In the genomic region with DNA sequence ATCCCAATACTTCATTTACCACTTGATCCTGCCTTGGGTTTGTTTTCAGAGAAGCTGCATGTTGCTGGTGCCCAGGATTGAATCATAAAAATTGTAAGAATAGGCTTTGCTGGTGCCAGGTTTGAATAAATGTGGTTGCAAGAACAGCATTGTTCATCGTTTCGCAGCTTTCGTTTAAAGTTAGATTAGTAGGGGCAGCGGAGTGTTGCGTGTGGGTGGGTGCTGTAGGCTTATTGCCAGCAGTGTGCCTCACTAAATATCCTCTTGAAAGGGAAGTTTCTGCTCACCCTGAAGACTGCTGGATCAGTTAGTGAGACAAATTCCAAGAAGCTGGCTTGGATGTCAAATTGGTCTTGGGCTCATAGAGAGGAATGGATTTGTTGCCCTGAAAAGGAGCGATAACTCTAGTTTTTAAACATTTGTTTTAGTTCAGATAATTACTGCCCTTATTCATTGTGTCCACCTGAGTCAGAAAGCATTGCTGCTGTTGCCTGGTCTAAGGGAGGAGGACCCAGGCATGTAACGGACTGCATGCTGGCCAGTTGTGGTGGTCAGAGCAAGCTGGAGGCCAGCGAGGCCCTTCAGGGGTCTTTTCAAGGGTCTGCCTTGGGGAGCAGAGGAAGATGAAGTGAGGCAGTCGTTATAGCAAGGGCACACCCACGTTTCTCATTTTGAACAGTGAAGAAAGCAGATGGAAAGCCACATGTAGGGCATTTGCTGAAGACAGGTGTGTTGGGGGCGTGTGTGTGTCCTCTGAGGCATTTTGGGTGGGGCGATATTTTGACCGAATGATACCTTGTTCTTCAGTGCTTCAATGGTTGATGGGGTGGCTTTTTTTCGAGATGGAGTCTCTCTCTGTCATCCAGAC, we compare ENCODE assay signal across 10 cellular contexts. TPM values are rescaled to one million over a fixed set of nuclear protein-coding genes. Genes with fewer than 3 reads are reported as not detected.
DNase-seq lines count a peak whose midpoint lies in the region; ATAC-seq, FAIRE-seq and TF ChIP-seq lines count a peak whose summit lies in the region.
"Had no signal": no experiment of that assay in that cellular context is flagged by ENCODE, and none has a peak within 500 bp of the region (broad histone marks: within the 10 kb centered on the region; RNA-seq: fewer than 3 reads in every experiment).

No MANE protein-coding gene starts in this region.

- peaks cover 33% of the 10 kb centered on the region for H3K36me3 Mint-ChIP-seq in CD8-positive, alpha-beta T cell
- H3K36me3 Mint-ChIP-seq in neural progenitor cell = peaks cover 26% of the 10 kb centered on the region

- TSS peak; percentile 26 for BruUV-seq in K562 (replicated peaks; lab: Mats Ljungman, UMichigan)

- H3K27me3 Mint-ChIP-seq in CD8-positive, alpha-beta T cell (ENCODE audit: low read depth) = no peaks in the 10 kb centered on the region
- H3K27me3 Mint-ChIP-seq in neural progenitor cell (ENCODE audit: insufficient read depth, low read depth) = peaks cover 5% of the 10 kb centered on the region

- H3K4me2 ChIP-seq in Loucy (ENCODE audit: low read depth, low read length, poor library complexity, severe bottlenecking) (peak overlapping the region; percentile 63), K562 (ENCODE audit: insufficient read depth, low read length) (no peak overlapping the region), neural progenitor cell (no peak overlapping the region), hepatocyte (no peak overlapping the region)

- no peak for TF ChIP-seq CTCF in CD8-positive, alpha-beta T cell (IDR thresholded peaks at IDR 0.05)
- no peak for TF ChIP-seq CTCF in Loucy (conservative IDR thresholded peaks at IDR 0.05; ENCODE audit: low read length)
- no peak for TF ChIP-seq CTCF in K562 (IDR thresholded peaks at IDR 0.05 in 2 of 3, conservative IDR thresholded peaks at IDR 0.05 in 1 of 3; ENCODE audit: insufficient read depth in 2 of 3, low read depth in 1 of 3, low read length in 3 of 3)
- no peak for TF ChIP-seq CTCF in neural progenitor cell (IDR thresholded peaks at IDR 0.05)
- TF ChIP-seq CTCF in hepatocyte (IDR thresholded peaks at IDR 0.05; ENCODE audit: poor library complexity) = no peak

- H3K4me1 Mint-ChIP-seq in CD8-positive, alpha-beta T cell (ENCODE audit: low read depth) = peaks cover 62% of the 10 kb centered on the region
- peaks cover 23% of the 10 kb centered on the region for H3K4me1 Mint-ChIP-seq in neural progenitor cell

- no peak for TF ChIP-seq RAD21 in K562 (CRISPR knock-in tag; conservative IDR thresholded peaks at IDR 0.05 in 1 of 2, IDR thresholded peaks at IDR 0.05 in 1 of 2)

- H3K27me3 ChIP-seq in CD8-positive, alpha-beta T cell (ENCODE audit: insufficient read depth, low read length) = no peaks in the 10 kb centered on the region
- no peaks in the 10 kb centered on the region for H3K27me3 ChIP-seq in Loucy (ENCODE audit: insufficient read depth, low read length, poor library complexity, severe bottlenecking)
- no peaks in the 10 kb centered on the region for H3K27me3 ChIP-seq in K562 (ENCODE audit: control insufficient read depth in 2 of 2, insufficient read depth in 2 of 2, low read length in 2 of 2)
- H3K27me3 ChIP-seq in neural progenitor cell = no peaks in the 10 kb centered on the region
- no peaks in the 10 kb centered on the region for H3K27me3 ChIP-seq in hepatocyte
- H3K27me3 ChIP-seq: heart right ventricle, neutrophil had no signal

- H3K79me2 ChIP-seq in Loucy (ENCODE audit: insufficient read depth, low read length) (peaks cover 100% of the 10 kb centered on the region), K562 (ENCODE audit: control insufficient read depth, insufficient read depth, low read length) (peaks cover 100% of the 10 kb centered on the region), neural progenitor cell (ENCODE audit: low read depth) (peaks cover 100% of the 10 kb centered on the region), hepatocyte (peaks cover 100% of the 10 kb centered on the region)

- H3K4me3 ChIP-seq in CD8-positive, alpha-beta T cell (ENCODE audit: low read depth, low read length) = no peak overlapping the region
- H3K4me3 ChIP-seq in Loucy (ENCODE audit: low read length, poor library complexity, severe bottlenecking) (peak overlapping the region; percentile 22), K562 (no peak overlapping the region), neural progenitor cell (no peak overlapping the region), hepatocyte (no peak overlapping the region)
- H3K4me3 ChIP-seq: heart right ventricle had no signal

- ATAC-seq in CD8-positive, alpha-beta T cell = no peak
- ATAC-seq in K562 = no peak
- ATAC-seq: heart right ventricle had no signal

- H2AFZ ChIP-seq in Loucy (ENCODE audit: low read length) (no peak overlapping the region), K562 (ENCODE audit: low read depth, low read length) (no peak overlapping the region), neural progenitor cell (replicated peaks) (no peak overlapping the region), hepatocyte (no peak overlapping the region)

- intact Hi-C loops in CD8-positive, alpha-beta T cell (cut with DNase I, micrococcal nuclease) = no loop called here
- intact Hi-C loops in K562 (cut with micrococcal nuclease) = no loop called here

- H4K20me1 ChIP-seq in Loucy (ENCODE audit: insufficient read depth, low read length, poor library complexity, severe bottlenecking) (peaks cover 89% of the 10 kb centered on the region), K562 (replicated peaks; ENCODE audit: control insufficient read depth, insufficient read depth, low read length) (peaks cover 56% of the 10 kb centered on the region), neural progenitor cell (ENCODE audit: low read depth) (peaks cover 100% of the 10 kb centered on the region), hepatocyte (ENCODE audit: insufficient read depth, poor library complexity, severe bottlenecking) (peaks cover 100% of the 10 kb centered on the region)

- H3K4me1 ChIP-seq in CD8-positive, alpha-beta T cell (ENCODE audit: insufficient read depth, low read length) = peaks cover 49% of the 10 kb centered on the region
- H3K4me1 ChIP-seq in Loucy (ENCODE audit: insufficient read depth, low read length, poor library complexity, severe bottlenecking) = peaks cover 41% of the 10 kb centered on the region
- H3K4me1 ChIP-seq in K562 (replicated peaks in 1 of 2; ENCODE audit: control insufficient read depth in 2 of 2, insufficient read depth in 2 of 2, low read length in 2 of 2) = peaks cover 27 to 29% of the 10 kb centered on the region in 2 experiments; a peak in 4 of 5 replicates
- peaks cover 16% of the 10 kb centered on the region for H3K4me1 ChIP-seq in neural progenitor cell
- H3K4me1 ChIP-seq in hepatocyte (ENCODE audit: insufficient read depth) = peaks cover 11% of the 10 kb centered on the region

- H3K27ac ChIP-seq in CD8-positive, alpha-beta T cell (ENCODE audit: low read depth, low read length) = no peak overlapping the region
- H3K27ac ChIP-seq in K562 (ENCODE audit: extremely low read depth, low read depth, low read length) (0 out of 3 replicates have a peak overlapping the region, but pooled peaks have one; percentile 40), neural progenitor cell (peak overlapping the region; percentile 18), hepatocyte (no peak overlapping the region)
- H3K27ac ChIP-seq: heart right ventricle, neutrophil had no signal

- H3K36me3 ChIP-seq in CD8-positive, alpha-beta T cell (ENCODE audit: insufficient read depth, low read length) = peaks cover 15% of the 10 kb centered on the region
- H3K36me3 ChIP-seq in Loucy (ENCODE audit: insufficient read depth, low read length) = peaks cover 45% of the 10 kb centered on the region
- peaks cover 67% of the 10 kb centered on the region for H3K36me3 ChIP-seq in K562 (ENCODE audit: control insufficient read depth, insufficient read depth, low read length)
- peaks cover 11% of the 10 kb centered on the region for H3K36me3 ChIP-seq in neural progenitor cell
- H3K36me3 ChIP-seq in hepatocyte (replicated peaks; ENCODE audit: insufficient read depth, low read depth) = no peaks in the 10 kb centered on the region
- H3K36me3 ChIP-seq: neutrophil had no signal

- TF ChIP-seq POLR2A in K562 (conservative IDR thresholded peaks at IDR 0.05) = no peak

- H3F3A ChIP-seq in Loucy (ENCODE audit: low read depth) = no peaks in the 10 kb centered on the region
- H3F3A ChIP-seq in neural progenitor cell (ENCODE audit: low read depth) = peaks cover 39% of the 10 kb centered on the region

- in situ Hi-C loops in K562 (cut with MboI) = no loop called here

- DNase-seq in CD8-positive, alpha-beta T cell = no peak
- DNase-seq in K562 (ENCODE audit: extremely low read depth in 1 of 4, low spot score in 3 of 4) = peak in 1 of 4 experiments; percentile 11
- DNase-seq in neural progenitor cell (ENCODE audit: low spot score) = no peak
- no peak for DNase-seq in DMS53 treated with DMSO at 0.1 percent for 48 hours (lab: John Stamatoyannopoulos, UW; ENCODE audit: unreplicated experiment)
- no peak for DNase-seq in hepatocyte (ENCODE audit: low spot score)
- no peak for DNase-seq in HCEC 1CT
- DNase-seq in NCI-H446 treated with DMSO at 0.1 percent for 48 hours (lab: John Stamatoyannopoulos, UW) = no peak
- DNase-seq: heart right ventricle had no signal

- 74% methylated on average over 13 of the region's 14 CpGs for WGBS in K562 (ENCODE audit: insufficient coverage, low coverage, missing lambda C conversion rate)
- WGBS in hepatocyte (ENCODE audit: low lambda C conversion rate, missing lambda C conversion rate) = 86% methylated on average over 14 of the region's 14 CpGs

- CTCF ChIA-PET in CD8-positive, alpha-beta T cell (lab: Charles Lee) = interaction anchor here (0.6 to 1.7 kb wide), 5 partner anchors 10 to 211 kb away, joined by 3 to 4 read pairs (median 3); no protein-coding TSS in a partner anchor
- CTCF ChIA-PET in K562 (lab: Yijun Ruan, JAX; ENCODE audit: low intra/inter-chr PET ratio) = no interaction called here

- POLR2A ChIA-PET in CD8-positive, alpha-beta T cell (lab: Charles Lee) = no interaction called here
- POLR2A ChIA-PET in K562 (lab: Yijun Ruan, JAX) = interaction anchor here (0.6 to 0.7 kb wide), 3 partner anchors 9 to 50 kb away, joined by 3 to 6 read pairs (median 5); no protein-coding TSS in a partner anchor

- peak overlapping the region; percentile 42 for H3K27ac Mint-ChIP-seq in CD8-positive, alpha-beta T cell
- H3K27ac Mint-ChIP-seq in neural progenitor cell = peak overlapping the region; percentile 18

- no peak for TF ChIP-seq EP300 in K562 (IDR thresholded peaks at IDR 0.05; ENCODE audit: low read length)

- H3K4me3 Mint-ChIP-seq in CD8-positive, alpha-beta T cell = peak overlapping the region; percentile 59
- peak overlapping the region; percentile 12 for H3K4me3 Mint-ChIP-seq in neural progenitor cell

- no peaks in the 10 kb centered on the region for H3K9me3 Mint-ChIP-seq in CD8-positive, alpha-beta T cell
- no peaks in the 10 kb centered on the region for H3K9me3 Mint-ChIP-seq in neural progenitor cell

- no peak for FAIRE-seq in K562 (lab: Jason Lieb, UNC)

- no peaks in the 10 kb centered on the region for H3K9me3 ChIP-seq in CD8-positive, alpha-beta T cell (ENCODE audit: low read length)
- H3K9me3 ChIP-seq in Loucy (ENCODE audit: insufficient read depth, low read depth, low read length) (no peaks in the 10 kb centered on the region), K562 (replicated peaks; ENCODE audit: control insufficient read depth, insufficient read depth, low read depth, low read length) (no peaks in the 10 kb centered on the region), neural progenitor cell (ENCODE audit: low read depth) (no peaks in the 10 kb centered on the region), hepatocyte (ENCODE audit: low read depth) (no peaks in the 10 kb centered on the region)
- H3K9me3 ChIP-seq: heart right ventricle, neutrophil had no signal

- H3K9me1 ChIP-seq in K562 (ENCODE audit: control insufficient read depth, insufficient read depth, low read length) = peaks cover 5% of the 10 kb centered on the region

- H3K9ac ChIP-seq in Loucy (ENCODE audit: low read depth, low read length, poor library complexity, severe bottlenecking) (peak overlapping the region; percentile 26), K562 (ENCODE audit: insufficient read depth in 1 of 2, low read depth in 2 of 2, low read length in 2 of 2) (peak overlapping the region in 1 of 2 experiments; percentile 29; a peak in 1 of 4 replicates), neural progenitor cell (no peak overlapping the region)

- H3K9me2 ChIP-seq in Loucy (replicated peaks; ENCODE audit: low read depth, low read length) = no peaks in the 10 kb centered on the region
- H3K9me2 ChIP-seq in hepatocyte (replicated peaks; ENCODE audit: insufficient read depth) = no peaks in the 10 kb centered on the region

RNA-seq across cellular contexts. Expression of a gene that starts 8.5 kb away (rescaled TPM):
- 100 to 1,000 TPM; 604 to 613 TPM for total RNA-seq in CD8-positive, alpha-beta T cell
- total RNA-seq in K562 (2011; cell fraction: chromatin; rRNA removed; ENCODE audit: low replicate concordance) = 430 and 677 TPM in 2 replicates
- total RNA-seq in K562 (2011; cell fraction: nucleolus; rRNA removed) = 329 and 377 TPM in 2 replicates
- 305 and 307 TPM in 2 replicates for total RNA-seq in K562 (2011; cell fraction: nucleoplasm; rRNA removed)
- 141 and 169 TPM in 2 replicates for total RNA-seq in K562 (2014; rRNA removed)
- total RNA-seq in K562 (2014; rRNA removed; fragmentation: Illumina TruSeq; extraction: Trizol) = 122 and 125 TPM in 2 replicates
- 179 and 183 TPM in 2 replicates for total RNA-seq in K562 (2015; rRNA removed; fragmentation: Illumina TruSeq; extraction: Trizol)
- 408 and 453 TPM in 2 replicates for total RNA-seq in K562 (2021)
- 175 and 376 TPM in 2 replicates for polyA plus RNA-seq in K562 (2011; rRNA removed)
- 127 and 144 TPM in 2 replicates for polyA plus RNA-seq in K562 (2011; cell fraction: cytosol; rRNA removed)
- 442 and 520 TPM in 2 replicates for polyA plus RNA-seq in K562 (2011; cell fraction: nucleus; rRNA removed)
- polyA plus RNA-seq in K562 (2012) = 205 and 346 TPM in 2 replicates
- polyA plus RNA-seq in K562 (2014; fragmentation: Illumina TruSeq; extraction: Trizol) = 342 and 395 TPM in 2 replicates
- 10 to 100 TPM; 26.0 to 27.5 TPM for polyA plus RNA-seq in K562 (2014; fragmentation: Nextera tagmentation; extraction: Ambion mirVana)
- 231 and 240 TPM in 2 replicates for polyA plus RNA-seq in K562 (2014; rRNA removed)
- 144 and 225 TPM in 2 replicates for polyA minus RNA-seq in K562 (2011; rRNA and poly(A)+ RNA removed)
- 105 and 160 TPM in 2 replicates for polyA minus RNA-seq in K562 (2011; cell fraction: cytosol; rRNA and poly(A)+ RNA removed)
- polyA minus RNA-seq in K562 (2011; cell fraction: nucleus; rRNA and poly(A)+ RNA removed) = 106 and 132 TPM in 2 replicates
- total RNA-seq in neural progenitor cell (ENCODE audit: low replicate concordance) = 477 and 633 TPM in 2 replicates
- 112 and 149 TPM in 2 replicates for total RNA-seq in hepatocyte
- 120 and 129 TPM in 2 replicates for polyA plus RNA-seq in hepatocyte

RNA-seq across cellular contexts. Expression of a gene that starts 37.3 kb away (rescaled TPM):
- total RNA-seq in CD8-positive, alpha-beta T cell = 100 to 1,000 TPM; 175 to 181 TPM
- total RNA-seq in K562 (2011; cell fraction: chromatin; rRNA removed; ENCODE audit: low replicate concordance) = 37.8 and 63.7 TPM in 2 replicates
- 41.6 and 41.7 TPM in 2 replicates for total RNA-seq in K562 (2011; cell fraction: nucleolus; rRNA removed)
- total RNA-seq in K562 (2011; cell fraction: nucleoplasm; rRNA removed) = 44.4 and 57.3 TPM in 2 replicates
- total RNA-seq in K562 (2014; rRNA removed) (6.8 and 14.4 TPM in 2 replicates), K562 (2014; rRNA removed; fragmentation: Illumina TruSeq; extraction: Trizol) (6.2 and 6.5 TPM in 2 replicates), K562 (2015; rRNA removed; fragmentation: Illumina TruSeq; extraction: Trizol) (8.0 and 8.1 TPM in 2 replicates), K562 (2021) (30.2 and 34.2 TPM in 2 replicates), neural progenitor cell (ENCODE audit: low replicate concordance) (45.6 and 81.8 TPM in 2 replicates), hepatocyte (37.2 and 44.4 TPM in 2 replicates)
- polyA plus RNA-seq in K562 (2011; rRNA removed) (15.1 and 23.3 TPM in 2 replicates), K562 (2014; fragmentation: Illumina TruSeq; extraction: Trizol) (26.3 and 33.0 TPM in 2 replicates), K562 (2014; fragmentation: Nextera tagmentation; extraction: Ambion mirVana) (1 to 10 TPM; 1.1 to 2.3 TPM), K562 (2014; rRNA removed) (12.4 and 16.7 TPM in 2 replicates), hepatocyte (91.3 and 100 TPM in 2 replicates)
- 22.5 and 26.7 TPM in 2 replicates for polyA plus RNA-seq in K562 (2011; cell fraction: cytosol; rRNA removed)
- 44.7 and 54.4 TPM in 2 replicates for polyA plus RNA-seq in K562 (2011; cell fraction: nucleus; rRNA removed)
- polyA plus RNA-seq in K562 (2012) = 29.6 and 49.8 TPM in 2 replicates
- polyA minus RNA-seq in K562 (2011; rRNA and poly(A)+ RNA removed) = 18.5 and 22.8 TPM in 2 replicates
- 18.0 and 33.3 TPM in 2 replicates for polyA minus RNA-seq in K562 (2011; cell fraction: cytosol; rRNA and poly(A)+ RNA removed)
- 7.8 and 11.1 TPM in 2 replicates for polyA minus RNA-seq in K562 (2011; cell fraction: nucleus; rRNA and poly(A)+ RNA removed)

RNA-seq across cellular contexts. Expression of a gene that starts 38.6 kb away (rescaled TPM):
- 10 to 100 TPM; 47.3 to 52.1 TPM for total RNA-seq in CD8-positive, alpha-beta T cell
- total RNA-seq in K562 (2011; cell fraction: chromatin; rRNA removed; ENCODE audit: low replicate concordance) = 34.3 and 114 TPM in 2 replicates
- 106 TPM in 2 replicates for total RNA-seq in K562 (2011; cell fraction: nucleolus; rRNA removed)
- total RNA-seq in K562 (2011; cell fraction: nucleoplasm; rRNA removed) = 68.0 and 71.0 TPM in 2 replicates
- total RNA-seq in K562 (2014; rRNA removed) (34.6 and 43.6 TPM in 2 replicates), K562 (2014; rRNA removed; fragmentation: Illumina TruSeq; extraction: Trizol) (7.1 and 10.4 TPM in 2 replicates), K562 (2015; rRNA removed; fragmentation: Illumina TruSeq; extraction: Trizol) (32.8 and 33.7 TPM in 2 replicates), K562 (2021) (63.5 and 63.6 TPM in 2 replicates), neural progenitor cell (ENCODE audit: low replicate concordance) (20.4 and 46.9 TPM in 2 replicates), hepatocyte (19.5 and 21.7 TPM in 2 replicates)
- polyA plus RNA-seq in K562 (2011; rRNA removed) (30.5 and 46.6 TPM in 2 replicates), K562 (2014; fragmentation: Illumina TruSeq; extraction: Trizol) (19.3 and 44.0 TPM in 2 replicates), K562 (2014; fragmentation: Nextera tagmentation; extraction: Ambion mirVana) (1 to 10 TPM; 1.2 to 6.2 TPM), K562 (2014; rRNA removed) (65.5 and 77.8 TPM in 2 replicates), hepatocyte (52.8 and 67.7 TPM in 2 replicates)
- 37.2 and 62.5 TPM in 2 replicates for polyA plus RNA-seq in K562 (2011; cell fraction: cytosol; rRNA removed)
- polyA plus RNA-seq in K562 (2011; cell fraction: nucleus; rRNA removed) = 188 and 308 TPM in 2 replicates
- polyA plus RNA-seq in K562 (2012) = 29.4 and 72.1 TPM in 2 replicates
- 6.0 and 7.7 TPM in 2 replicates for polyA minus RNA-seq in K562 (2011; rRNA and poly(A)+ RNA removed)
- polyA minus RNA-seq in K562 (2011; cell fraction: cytosol; rRNA and poly(A)+ RNA removed) = 15.5 and 16.8 TPM in 2 replicates
- polyA minus RNA-seq in K562 (2011; cell fraction: nucleus; rRNA and poly(A)+ RNA removed) = 19.0 and 26.1 TPM in 2 replicates

RNA-seq across cellular contexts. Expression of a gene that starts 55.3 kb away (rescaled TPM):
- total RNA-seq in CD8-positive, alpha-beta T cell = 100 to 1,000 TPM; 309 to 337 TPM
- 612 and 1,251 TPM in 2 replicates for total RNA-seq in K562 (2011; cell fraction: chromatin; rRNA removed; ENCODE audit: low replicate concordance)
- 540 and 557 TPM in 2 replicates for total RNA-seq in K562 (2011; cell fraction: nucleolus; rRNA removed)
- 513 and 610 TPM in 2 replicates for total RNA-seq in K562 (2011; cell fraction: nucleoplasm; rRNA removed)
- total RNA-seq in K562 (2014; rRNA removed) (77.1 and 94.4 TPM in 2 replicates), K562 (2014; rRNA removed; fragmentation: Illumina TruSeq; extraction: Trizol) (53.2 and 53.5 TPM in 2 replicates), K562 (2015; rRNA removed; fragmentation: Illumina TruSeq; extraction: Trizol) (66.6 and 67.2 TPM in 2 replicates), K562 (2021) (153 and 161 TPM in 2 replicates), neural progenitor cell (ENCODE audit: low replicate concordance) (49.9 and 101 TPM in 2 replicates), hepatocyte (87.9 and 93.9 TPM in 2 replicates)
- polyA plus RNA-seq in K562 (2011; rRNA removed) (72.6 and 122 TPM in 2 replicates), K562 (2014; fragmentation: Illumina TruSeq; extraction: Trizol) (93.5 and 112 TPM in 2 replicates), K562 (2014; fragmentation: Nextera tagmentation; extraction: Ambion mirVana) (1 to 10 TPM; 2.2 to 2.4 TPM), K562 (2014; rRNA removed) (88.8 and 104 TPM in 2 replicates), hepatocyte (130 and 132 TPM in 2 replicates)
- 66.0 and 77.5 TPM in 2 replicates for polyA plus RNA-seq in K562 (2011; cell fraction: cytosol; rRNA removed)
- polyA plus RNA-seq in K562 (2011; cell fraction: nucleus; rRNA removed) = 343 and 372 TPM in 2 replicates
- polyA plus RNA-seq in K562 (2012) = 121 and 177 TPM in 2 replicates
- polyA minus RNA-seq in K562 (2011; rRNA and poly(A)+ RNA removed) = 138 and 139 TPM in 2 replicates
- polyA minus RNA-seq in K562 (2011; cell fraction: cytosol; rRNA and poly(A)+ RNA removed) = 108 and 150 TPM in 2 replicates
- 314 and 488 TPM in 2 replicates for polyA minus RNA-seq in K562 (2011; cell fraction: nucleus; rRNA and poly(A)+ RNA removed)

Comparison
In these comparisons a context has a peak if more than half of its experiments do, and no peak if none do; other contexts are left out.
1. H3K27ac ChIP-seq: peak in K562 (single experiment) and neural progenitor cell (single experiment); none in CD8-positive, alpha-beta T cell (single experiment) and hepatocyte (single experiment).